Comparison of ENCODE assay signal across 18 cellular contexts in the genomic region with DNA sequence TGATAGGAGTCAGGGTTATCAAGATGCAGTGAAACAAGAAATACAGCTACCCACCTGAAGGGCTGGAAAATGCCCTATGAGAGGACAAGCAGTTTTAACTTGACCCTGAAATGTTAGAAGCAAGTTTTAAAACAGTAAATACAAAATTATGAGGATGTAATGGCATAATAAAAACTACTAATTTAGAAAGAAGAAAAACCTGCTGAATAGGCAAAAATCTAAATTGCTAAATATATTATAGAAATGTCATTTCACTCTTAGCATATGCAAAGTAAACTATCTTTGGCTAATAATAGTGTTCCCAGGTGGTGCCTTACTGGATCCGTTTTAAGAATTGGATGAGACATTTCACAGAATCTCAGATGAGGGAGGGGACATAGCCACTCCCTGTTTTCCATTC.
DNase-seq lines count a peak whose midpoint lies in the region; ATAC-seq, FAIRE-seq and TF ChIP-seq lines count a peak whose summit lies in the region.
"Had no signal": no experiment of that assay in that cellular context is flagged by ENCODE, and none has a peak within 500 bp of the region (broad histone marks: within the 10 kb centered on the region; RNA-seq: fewer than 3 reads in every experiment).

No MANE protein-coding gene starts in this region.

- in situ Hi-C loops in IMR-90 (cut with MboI; ENCODE audit: low sequenced_read_pairs): no loop called here

- CTCF ChIA-PET in A549 (lab: Yijun Ruan, JAX): no interaction called here
- CTCF ChIA-PET in IMR-90 (lab: Yijun Ruan, JAX): no interaction called here

- H3K9me3 Mint-ChIP-seq in brain (peaks cover 8 to 18% (median 10%) of the 10 kb centered on the region in 5 experiments), immature natural killer cell (peaks cover 3 to 28% (median 11%) of the 10 kb centered on the region in 6 donors)

- H3K9ac ChIP-seq in IMR-90 (ENCODE audit: low read depth, low read length) (no peak overlapping the region), SK-N-MC (ENCODE audit: insufficient read length) (no peak overlapping the region)

- FAIRE-seq in A549 (lab: Jason Lieb, UNC): no peak
- FAIRE-seq: GM12892 had no signal

- no peak overlapping the region for H3K56ac ChIP-seq in IMR-90 (ENCODE audit: extremely low read depth, insufficient read depth, low read length)

- H3K4me1 ChIP-seq in A549 (no peaks in the 10 kb centered on the region), IMR-90 (ENCODE audit: control insufficient read depth, insufficient read depth, low read length) (no peaks in the 10 kb centered on the region)
- H3K4me1 ChIP-seq: Caco-2 had no signal

- TF ChIP-seq RAD21 in A549 (conservative IDR thresholded peaks at IDR 0.05 in 1 of 2, IDR thresholded peaks at IDR 0.05 in 1 of 2) (no peak), IMR-90 (IDR thresholded peaks at IDR 0.05; ENCODE audit: low read length) (no peak)

- H2BK5ac ChIP-seq in IMR-90 (ENCODE audit: low read depth, low read length, poor library complexity, severe bottlenecking): no peak overlapping the region

- no peak overlapping the region for H2BK15ac ChIP-seq in IMR-90 (ENCODE audit: low read depth, low read length)

- ATAC-seq in A549: no peak
- no peak for ATAC-seq in IMR-90 (ENCODE audit: low read depth)

- DNase-seq in A549 (ENCODE audit: low read depth in 1 of 2, low spot score in 1 of 2) (no peak), IMR-90 (no peak), SK-N-MC (ENCODE audit: low read depth, low spot score) (no peak), pons (ENCODE audit: low spot score) (no peak), immature natural killer cell (no peak), COLO829 (ENCODE audit: low spot score) (no peak), dermis blood vessel endothelial cell (no peak)
- DNase-seq: 8988T; C1 segment of cervical spinal cord; Caco-2; CD4-positive, alpha-beta memory T cell; DMS153; DND-41; GOT3; H7; HCEC 1CT had no signal

- H3K23ac ChIP-seq in IMR-90 (ENCODE audit: low read depth, low read length): no peak overlapping the region

- no peak for TF ChIP-seq POLR2A in A549 (IDR thresholded peaks at IDR 0.05; ENCODE audit: low read length)
- TF ChIP-seq POLR2A in IMR-90 (IDR thresholded peaks at IDR 0.05; ENCODE audit: low read depth, low read length): no peak

- no peak overlapping the region for H2AK9ac ChIP-seq in IMR-90 (replicated peaks; ENCODE audit: low read depth, low read length, poor library complexity)

- H3K4me3 ChIP-seq in A549: no peak overlapping the region
- H3K4me3 ChIP-seq in IMR-90 (ENCODE audit: insufficient read depth, low read depth, low read length): no peak overlapping the region
- no peak overlapping the region for H3K4me3 ChIP-seq in SK-N-MC

- no peak overlapping the region for H2AFZ ChIP-seq in IMR-90 (replicated peaks; ENCODE audit: low read length, poor library complexity)

- H3K4me3 Mint-ChIP-seq in brain (no peak overlapping the region), immature natural killer cell (no peak overlapping the region)
- H3K4me3 Mint-ChIP-seq: CD4-positive, alpha-beta memory T cell had no signal

- H3K27ac Mint-ChIP-seq in brain (peak overlapping the region in 3 of 5 experiments; percentile 1 to 91 (median 84)), immature natural killer cell (no peak overlapping the region)
- H3K27ac Mint-ChIP-seq: CD4-positive, alpha-beta memory T cell had no signal

- no peaks in the 10 kb centered on the region for H4K20me1 ChIP-seq in IMR-90 (ENCODE audit: insufficient read depth, low read length)

- H3K14ac ChIP-seq in IMR-90 (replicated peaks; ENCODE audit: low read depth, low read length): 0 out of 2 replicates have a peak overlapping the region, but pooled peaks have one; percentile 65

- POLR2A ChIA-PET in A549 (lab: Yijun Ruan, JAX): no interaction called here
- POLR2A ChIA-PET in IMR-90 (lab: Charles Lee; ENCODE audit: unreplicated experiment): no interaction called here

- H3K18ac ChIP-seq in IMR-90 (ENCODE audit: low read depth, low read length): peak overlapping the region; percentile 23; the same call in 1 of the 2 replicates

- intact Hi-C loops in IMR-90 (cut with micrococcal nuclease): no loop called here

- no peak overlapping the region for H2BK20ac ChIP-seq in IMR-90 (ENCODE audit: low read depth, low read length)

- no peak overlapping the region for H4K91ac ChIP-seq in IMR-90 (ENCODE audit: insufficient read depth, low read depth, low read length)

- 0 out of 2 replicates have a peak overlapping the region, but pooled peaks have one; percentile 11 for H2AK5ac ChIP-seq in IMR-90 (ENCODE audit: low read depth, low read length)

- H3K27me3 ChIP-seq in IMR-90 (ENCODE audit: control insufficient read depth, insufficient read depth, low read length): no peaks in the 10 kb centered on the region

- TF ChIP-seq CTCF in A549 (IDR thresholded peaks at IDR 0.05): no peak
- TF ChIP-seq CTCF in IMR-90 (conservative IDR thresholded peaks at IDR 0.05; ENCODE audit: low read depth, low read length): no peak
- no peak for TF ChIP-seq CTCF in brain (conservative IDR thresholded peaks at IDR 0.05)

- H3K27ac ChIP-seq in A549 (no peak overlapping the region), IMR-90 (ENCODE audit: insufficient read depth, low read length) (no peak overlapping the region), SK-N-MC (peak overlapping the region; percentile 94; the same call in 1 of the 2 replicates)

- H3K36me3 Mint-ChIP-seq in brain: peaks cover 12% of the 10 kb centered on the region
- no peaks in the 10 kb centered on the region for H3K36me3 Mint-ChIP-seq in immature natural killer cell
- H3K36me3 Mint-ChIP-seq: CD4-positive, alpha-beta memory T cell had no signal

- H3K9me3 ChIP-seq in A549 (peaks cover 5% of the 10 kb centered on the region; the same call in 1 of the 3 replicates), IMR-90 (ENCODE audit: control insufficient read depth, insufficient read depth, low read length) (no peaks in the 10 kb centered on the region), SK-N-MC (ENCODE audit: low read depth, low read length) (peaks cover 12% of the 10 kb centered on the region; the same call in 1 of the 2 replicates)
- H3K9me3 ChIP-seq: Caco-2 had no signal

- H3K27me3 Mint-ChIP-seq in brain (no peaks in the 10 kb centered on the region), immature natural killer cell (ENCODE audit: low read depth in 3 of 3) (peaks cover 0 to 1% (median 0%) of the 10 kb centered on the region in 3 donors)
- H3K27me3 Mint-ChIP-seq: CD4-positive, alpha-beta memory T cell had no signal

- peak overlapping the region; percentile 52; the same call in 1 of the 2 replicates for H2BK120ac ChIP-seq in IMR-90 (ENCODE audit: low read depth, low read length)

- H3K4me1 Mint-ChIP-seq in brain (peaks cover 66% of the 10 kb centered on the region), immature natural killer cell (no peaks in the 10 kb centered on the region)
- H3K4me1 Mint-ChIP-seq: CD4-positive, alpha-beta memory T cell had no signal

- no peak overlapping the region for H4K5ac ChIP-seq in IMR-90 (ENCODE audit: low read depth, low read length)

- no peaks in the 10 kb centered on the region for H3K79me1 ChIP-seq in IMR-90 (ENCODE audit: low read depth in 1 of 2, low read length in 2 of 2)

- no peak for TF ChIP-seq EP300 in A549 (IDR thresholded peaks at IDR 0.05)

- no peak overlapping the region for H3K4me2 ChIP-seq in A549
- H3K4me2 ChIP-seq in IMR-90 (ENCODE audit: low read depth, low read length): no peak overlapping the region

- no peak overlapping the region for H4K8ac ChIP-seq in IMR-90 (ENCODE audit: low read depth in 2 of 2, low read length in 2 of 2)

- 0% methylated on average over 1 of the region's 1 CpG for WGBS in A549 (ENCODE audit: missing lambda C conversion rate)
- WGBS in IMR-90 (ENCODE audit: extremely low coverage in 2 of 2, insufficient read length in 1 of 2), 2 experiments: no CpG with 5 or more reads among the region's 1 CpG

- H3K9me1 ChIP-seq in IMR-90 (ENCODE audit: insufficient read depth, low read length): no peaks in the 10 kb centered on the region

- dilution Hi-C loops in IMR-90 (cut with HindIII; ENCODE audit: low sequenced_read_pairs, unreplicated experiment): no loop called here

- no peaks in the 10 kb centered on the region for H3K36me3 ChIP-seq in IMR-90 (ENCODE audit: control insufficient read depth, insufficient read depth, low read length)
- peaks cover 5% of the 10 kb centered on the region for H3K36me3 ChIP-seq in SK-N-MC (ENCODE audit: insufficient read depth, low read length)

- H3K4ac ChIP-seq in IMR-90 (ENCODE audit: low read depth, low read length): no peak overlapping the region

- no TSS peak for BruUV-seq in IMR-90 (replicated peaks; lab: Mats Ljungman, UMichigan)

TF ChIP-seq in A549, 52 proteins besides CTCF, POLR2A, EP300 and RAD21:
- TF ChIP-seq RNF2 (IDR thresholded peaks at IDR 0.05; ENCODE audit: borderline replicate concordance, low read depth) (no peak), CHD4 (IDR thresholded peaks at IDR 0.05; ENCODE audit: borderline replicate concordance) (no peak), MAFK (IDR thresholded peaks at IDR 0.05; ENCODE audit: partially characterized antibody) (peak; percentile 88)

TF ChIP-seq in IMR-90, 13 proteins besides CTCF, POLR2A, EP300 and RAD21:
- TF ChIP-seq MAFK (IDR thresholded peaks at IDR 0.05; ENCODE audit: low read depth, low read length) (peak; percentile 92), ELK1 (IDR thresholded peaks at IDR 0.05; ENCODE audit: borderline replicate concordance, low read depth, low read length) (no peak)

Comparison
In these comparisons a context has a peak if more than half of its experiments do, and no peak if none do; other contexts are left out.
1. H3K27ac Mint-ChIP-seq: peak in brain (3 of 5); none in immature natural killer cell (0 of 6).